In genomic region chr16:86575754-86576557, GRCh38 we compare ENCODE assay signal across 8 cellular contexts. TPM values are rescaled to one million over a fixed set of nuclear protein-coding genes. Genes with fewer than 3 reads are reported as not detected.
DNase-seq lines count a peak whose midpoint lies in the region; FAIRE-seq and TF ChIP-seq lines count a peak whose summit lies in the region.

No MANE protein-coding gene starts in this region.

- H3K9me3 Mint-ChIP-seq in mesothelial cell of epicardium = no peaks in the 10 kb centered on the region

- H3K27me3 Mint-ChIP-seq in mesothelial cell of epicardium (ENCODE audit: low read depth) = peaks cover 82% of the 10 kb centered on the region

- peak; percentile 51 for TF ChIP-seq CTCF in LNCAP (IDR thresholded peaks at IDR 0.05)
- peak; percentile 67 for TF ChIP-seq CTCF in epithelial cell of esophagus (IDR thresholded peaks at IDR 0.05; ENCODE audit: insufficient read depth, low read depth, low read length, missing control alignments)
- TF ChIP-seq CTCF in mesothelial cell of epicardium (IDR thresholded peaks at IDR 0.05; ENCODE audit: unreplicated experiment) = peak; percentile 61

- peak overlapping the region; percentile 61 for H3K4me3 ChIP-seq in epithelial cell of esophagus (ENCODE audit: low read length)

- DNase-seq in EH (ENCODE audit: low read depth) (peak; percentile 98), epithelial cell of esophagus (ENCODE audit: low read depth) (peak; percentile 94), mesothelial cell of epicardium (ENCODE audit: low spot score in 2 of 2, unreplicated experiment in 2 of 2) (peak; percentile 82 to 88), stromal cell of bone marrow (ENCODE audit: low read depth) (peak; percentile 87), urothelium cell line (ENCODE audit: low spot score) (no peak), DMS53 (lab: John Stamatoyannopoulos, UW) (no peak)
- DNase-seq in activated CD4-positive, alpha-beta T cell treated with anti-CD3 and anti-CD28 coated beads, Interleukin-2, amount 50 U/mL, for 1 hour = peak; percentile 37

- peak overlapping the region; percentile 96 for H3K27ac Mint-ChIP-seq in mesothelial cell of epicardium

- no peak for FAIRE-seq in urothelium cell line (lab: Jason Lieb, UNC)

- peak overlapping the region; percentile 84 for H3K4me3 Mint-ChIP-seq in mesothelial cell of epicardium

- H3K4me1 Mint-ChIP-seq in mesothelial cell of epicardium = peaks cover 53% of the 10 kb centered on the region

- H3K36me3 Mint-ChIP-seq in mesothelial cell of epicardium = no peaks in the 10 kb centered on the region

RNA-seq across cellular contexts. Expression of gene FOXL1, which starts 2.4 kb away (rescaled TPM):
- 2.5 to 3.2 TPM (median 2.5 TPM) in 3 replicates for total RNA-seq in mesothelial cell of epicardium

RNA-seq across cellular contexts. Expression of gene FOXC2, which starts 9.3 kb away (rescaled TPM):
- 10.4 to 12.3 TPM (median 11.7 TPM) in 3 replicates for total RNA-seq in mesothelial cell of epicardium

RNA-seq across cellular contexts. Expression of gene MTHFSD, which starts 20.9 kb away (rescaled TPM):
- 21.0 to 27.4 TPM (median 23.1 TPM) in 3 replicates for total RNA-seq in mesothelial cell of epicardium

Comparison
In these comparisons a context has a peak if more than half of its experiments do, and no peak if none do; other contexts are left out.
1. DNase-seq: peak in EH (single experiment), activated CD4-positive, alpha-beta T cell treated with anti-CD3 and anti-CD28 coated beads, Interleukin-2, amount 50 U/mL, for 1 hour (single experiment), epithelial cell of esophagus (single experiment), mesothelial cell of epicardium (2 of 2) and stromal cell of bone marrow (single experiment); none in urothelium cell line (single experiment) and DMS53 (single experiment).
2. Peak in every context shown above with its lines, with median percentiles within 50 percentile points of each other: CTCF ChIP-seq.